In genomic region chr2:23516546-23517256, GRCh38 we compare ENCODE assay signal across 20 cellular contexts.
"Had no signal": no experiment of that assay in that cellular context is flagged by ENCODE, and none has a peak within 500 bp of the region (broad histone marks: within the 10 kb centered on the region; RNA-seq: fewer than 3 reads in every experiment).

No MANE protein-coding gene starts in this region.

- H3K4me3 Mint-ChIP-seq: memory B cell; natural killer cell; stimulated activated naive B cell treated with anti-CD40 and anti-IgM and Interleukin-4, amounts not matched to agents 10 μg/mL and 1 μg/mL and 100 μg/mL, for 72 hours; stimulated activated naive CD8-positive, alpha-beta T cell treated with anti-CD3 and anti-CD28 coated beads, Interleukin-15, Interleukin-2, amounts not matched to agents 100 ng/mL and 50 ng/mL, for 24 hours had no signal

- H3K4me3 ChIP-seq: coronary artery, esophagus muscularis mucosa, lung, pancreas, right lobe of liver, thoracic aorta, vagina had no signal

- DNase-seq: dermis blood vessel endothelial cell; effector memory CD4-positive, alpha-beta T cell; foreskin keratinocyte; left ventricle myocardium superior; natural killer cell; occipital lobe; pancreas; right lobe of liver; small intestine; stimulated activated CD4-positive, alpha-beta T cell treated with anti-CD3 and anti-CD28 coated beads, Interleukin-15, amount 100 ng/mL, for 24 hours; stimulated activated CD4-positive, alpha-beta T cell treated with anti-CD3 and anti-CD28 coated beads, Interleukin-2, amount 100 ng/mL, for 48 hours; stimulated activated naive B cell treated with anti-CD40 and anti-IgM and Interleukin-4, amounts not matched to agents 10 μg/mL and 1 μg/mL and 100 μg/mL, for 72 hours; trophoblast cell had no signal

- H3K4me1 Mint-ChIP-seq: memory B cell; natural killer cell; stimulated activated naive B cell treated with anti-CD40 and anti-IgM and Interleukin-4, amounts not matched to agents 10 μg/mL and 1 μg/mL and 100 μg/mL, for 72 hours had no signal

- H3K36me3 ChIP-seq: esophagus muscularis mucosa, pancreas, right lobe of liver, thoracic aorta, vagina had no signal

- H3K27ac ChIP-seq: coronary artery, esophagus muscularis mucosa, foreskin keratinocyte, pancreas, right lobe of liver, thoracic aorta, vagina had no signal

- H3K27me3 Mint-ChIP-seq: memory B cell had no signal

- H3K9me3 ChIP-seq: esophagus muscularis mucosa, pancreas, right lobe of liver, thoracic aorta, vagina had no signal

- ATAC-seq: foreskin keratinocyte, left ventricle myocardium superior, natural killer cell, pancreas, right lobe of liver had no signal

- H3K27ac Mint-ChIP-seq: memory B cell; natural killer cell; stimulated activated naive B cell treated with anti-CD40 and anti-IgM and Interleukin-4, amounts not matched to agents 10 μg/mL and 1 μg/mL and 100 μg/mL, for 72 hours; stimulated activated naive CD8-positive, alpha-beta T cell treated with anti-CD3 and anti-CD28 coated beads, Interleukin-15, Interleukin-2, amounts not matched to agents 100 ng/mL and 50 ng/mL, for 24 hours had no signal

- H3K27me3 ChIP-seq: esophagus muscularis mucosa, foreskin keratinocyte, pancreas, right lobe of liver, vagina had no signal

- H3K9me3 Mint-ChIP-seq: memory B cell; natural killer cell; stimulated activated naive B cell treated with anti-CD40 and anti-IgM and Interleukin-4, amounts not matched to agents 10 μg/mL and 1 μg/mL and 100 μg/mL, for 72 hours; stimulated activated naive CD8-positive, alpha-beta T cell treated with anti-CD3 and anti-CD28 coated beads, Interleukin-15, Interleukin-2, amounts not matched to agents 100 ng/mL and 50 ng/mL, for 24 hours had no signal

- H3K4me1 ChIP-seq: foreskin keratinocyte, pancreas, right lobe of liver had no signal

- H3K36me3 Mint-ChIP-seq: memory B cell; natural killer cell; stimulated activated naive B cell treated with anti-CD40 and anti-IgM and Interleukin-4, amounts not matched to agents 10 μg/mL and 1 μg/mL and 100 μg/mL, for 72 hours had no signal
